ENCODE assay signal across 8 cellular contexts in the genomic region with DNA sequence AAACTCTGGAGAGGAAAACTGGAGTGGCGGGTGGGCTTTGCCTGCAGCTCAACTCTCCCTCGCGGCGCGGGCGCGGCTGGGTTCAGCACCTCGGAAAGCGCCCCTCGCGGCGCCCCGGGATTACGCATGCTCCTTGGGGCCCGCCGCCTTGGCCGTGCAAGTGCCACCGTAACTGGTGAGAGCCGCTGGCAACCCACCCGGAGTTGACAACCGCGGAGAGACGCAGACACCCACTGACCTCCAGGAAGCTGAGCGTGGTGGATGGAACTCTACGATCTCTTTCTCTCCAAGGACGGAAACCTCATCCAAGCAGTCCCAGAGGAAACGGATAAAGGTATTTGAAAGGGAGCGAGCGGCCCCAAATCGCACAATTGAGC. TPM values are rescaled to one million over a fixed set of nuclear protein-coding genes. Genes with fewer than 3 reads are reported as not detected.
DNase-seq lines count a peak whose midpoint lies in the region; ATAC-seq, FAIRE-seq and TF ChIP-seq lines count a peak whose summit lies in the region.

No MANE protein-coding gene starts in this region.

- H3K27ac ChIP-seq in CD8-positive, alpha-beta memory T cell (ENCODE audit: low read depth, low read length), result no peak overlapping the region
- no peak overlapping the region for H3K27ac ChIP-seq in HEK293 (ENCODE audit: extremely low read depth, low read depth, low read length)
- no peak overlapping the region for H3K27ac ChIP-seq in kidney (ENCODE audit: low read depth in 2 of 2, low read length in 2 of 2)

- CTCF ChIA-PET in CD8-positive, alpha-beta memory T cell (lab: Charles Lee), result interaction anchor here (0.8 to 3.2 kb wide), 6 partner anchors 10 to 505 kb away, joined by 4 to 20 read pairs (median 5); no protein-coding TSS in a partner anchor
- CTCF ChIA-PET in HEK293 (lab: Yijun Ruan, JAX), result interaction anchor here (0.6 to 3.4 kb wide), 10 partner anchors 8 to 578 kb away, joined by 3 to 35 read pairs (median 10); no protein-coding TSS in a partner anchor

- H3K36me3 Mint-ChIP-seq in CD8-positive, alpha-beta memory T cell, result no peaks in the 10 kb centered on the region

- no peak for ATAC-seq in HG02981 (IDR thresholded peaks at IDR 0.05; ENCODE audit: unreplicated experiment)

- DNase-seq in CD8-positive, alpha-beta memory T cell, result peak in 3 of 5 donors; percentile 3 to 33 (median 4)
- DNase-seq in SK-N-DZ (ENCODE audit: low spot score) (peak; percentile 69), cardiac fibroblast (ENCODE audit: low read depth in 2 of 2) (peak; percentile 69 to 70), kidney (peak; percentile 81)
- peak; percentile 39 for DNase-seq in stimulated activated CD4-positive, alpha-beta T cell treated with anti-CD3 and anti-CD28 coated beads, Interleukin-1b, Interleukin-23, amount 100 ng/mL, for 48 hours
- no peak for DNase-seq in effector CD4-positive, alpha-beta T cell

- H3K27me3 Mint-ChIP-seq in CD8-positive, alpha-beta memory T cell, result peaks cover 14 to 58% of the 10 kb centered on the region in 2 donors

- no peak overlapping the region for H3K27ac Mint-ChIP-seq in CD8-positive, alpha-beta memory T cell

- FAIRE-seq in kidney (lab: Jason Lieb, UNC), result no peak

- POLR2A ChIA-PET in CD8-positive, alpha-beta memory T cell (lab: Charles Lee), result interaction anchor here (0.7 kb wide), 1 partner anchor 15 kb away, joined by 3 read pairs; no protein-coding TSS in a partner anchor
- POLR2A ChIA-PET in HEK293 (lab: Yijun Ruan, JAX), result no interaction called here

- no peak overlapping the region for H3K4me3 Mint-ChIP-seq in CD8-positive, alpha-beta memory T cell

- H3K9me3 Mint-ChIP-seq in CD8-positive, alpha-beta memory T cell, result peaks cover 0 to 1% (median 0%) of the 10 kb centered on the region in 5 donors

- TF ChIP-seq CTCF in HEK293 (tag by site-specific recombination; IDR thresholded peaks at IDR 0.05) (no peak), cardiac fibroblast (IDR thresholded peaks at IDR 0.05; ENCODE audit: low read depth, low read length) (no peak), kidney (IDR thresholded peaks at IDR 0.05; ENCODE audit: borderline replicate concordance, extremely low read depth, insufficient read depth) (no peak)

- intact Hi-C loops in kidney (cut with DNase I), result no loop called here

- no peak overlapping the region for H3K9ac ChIP-seq in kidney (ENCODE audit: low read length in 2 of 2)

- no peaks in the 10 kb centered on the region for H3K9me3 ChIP-seq in CD8-positive, alpha-beta memory T cell (ENCODE audit: low read length)
- H3K9me3 ChIP-seq in HEK293 (ENCODE audit: control insufficient read depth, insufficient read depth, low read depth, low read length), result no peaks in the 10 kb centered on the region
- no peaks in the 10 kb centered on the region for H3K9me3 ChIP-seq in kidney (ENCODE audit: control insufficient read depth in 1 of 2, low read length in 2 of 2)

- H3K4me1 Mint-ChIP-seq in CD8-positive, alpha-beta memory T cell, result peaks cover 0 to 5% (median 0%) of the 10 kb centered on the region in 3 donors

- no peaks in the 10 kb centered on the region for H3K4me1 ChIP-seq in CD8-positive, alpha-beta memory T cell (ENCODE audit: insufficient read depth, low read length)
- H3K4me1 ChIP-seq in HEK293 (ENCODE audit: control insufficient read depth, insufficient read depth, low read length) (no peaks in the 10 kb centered on the region), kidney (ENCODE audit: control insufficient read depth in 1 of 2, insufficient read depth in 1 of 2, low read depth in 1 of 2, low read length in 2 of 2) (peaks cover 10 to 13% of the 10 kb centered on the region in 2 donors)

- H3K36me3 ChIP-seq in CD8-positive, alpha-beta memory T cell (ENCODE audit: insufficient read depth, low read length), result no peaks in the 10 kb centered on the region
- H3K36me3 ChIP-seq in HEK293 (ENCODE audit: control insufficient read depth in 2 of 2, insufficient read depth in 1 of 2, low read length in 2 of 2), result no peaks in the 10 kb centered on the region
- no peaks in the 10 kb centered on the region for H3K36me3 ChIP-seq in kidney (ENCODE audit: control insufficient read depth in 1 of 2, insufficient read depth in 2 of 2, low read length in 2 of 2)

- peaks cover 26% of the 10 kb centered on the region for H3K27me3 ChIP-seq in CD8-positive, alpha-beta memory T cell (ENCODE audit: insufficient read depth, low read length, poor library complexity, severe bottlenecking)

- no peak overlapping the region for H3K4me3 ChIP-seq in CD8-positive, alpha-beta memory T cell (ENCODE audit: low read length)
- no peak overlapping the region; the same call in 1 of the 2 replicates for H3K4me3 ChIP-seq in HEK293 (ENCODE audit: low read depth, low read length)
- H3K4me3 ChIP-seq in cardiac fibroblast (replicated peaks in 1 of 2; ENCODE audit: low read depth in 2 of 2, low read length in 2 of 2), result peak overlapping the region; percentile 45 to 57
- H3K4me3 ChIP-seq in kidney (ENCODE audit: low read length in 2 of 2), result peak overlapping the region; percentile 51 to 61

TF ChIP-seq in HEK293, 187 proteins besides CTCF, POLR2A, EP300 and RAD21:
- TF ChIP-seq, protein P1, sequence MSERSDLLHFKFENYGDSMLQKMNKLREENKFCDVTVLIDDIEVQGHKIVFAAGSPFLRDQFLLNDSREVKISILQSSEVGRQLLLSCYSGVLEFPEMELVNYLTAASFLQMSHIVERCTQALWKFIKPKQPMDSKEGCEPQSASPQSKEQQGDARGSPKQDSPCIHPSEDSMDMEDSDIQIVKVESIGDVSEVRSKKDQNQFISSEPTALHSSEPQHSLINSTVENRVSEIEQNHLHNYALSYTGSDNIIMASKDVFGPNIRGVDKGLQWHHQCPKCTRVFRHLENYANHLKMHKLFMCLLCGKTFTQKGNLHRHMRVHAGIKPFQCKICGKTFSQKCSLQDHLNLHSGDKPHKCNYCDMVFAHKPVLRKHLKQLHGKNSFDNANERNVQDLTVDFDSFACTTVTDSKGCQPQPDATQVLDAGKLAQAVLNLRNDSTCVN (tag by site-specific recombination; optimal IDR thresholded peaks at IDR 0.05), result peak; percentile 29
- TF ChIP-seq, protein P2, sequence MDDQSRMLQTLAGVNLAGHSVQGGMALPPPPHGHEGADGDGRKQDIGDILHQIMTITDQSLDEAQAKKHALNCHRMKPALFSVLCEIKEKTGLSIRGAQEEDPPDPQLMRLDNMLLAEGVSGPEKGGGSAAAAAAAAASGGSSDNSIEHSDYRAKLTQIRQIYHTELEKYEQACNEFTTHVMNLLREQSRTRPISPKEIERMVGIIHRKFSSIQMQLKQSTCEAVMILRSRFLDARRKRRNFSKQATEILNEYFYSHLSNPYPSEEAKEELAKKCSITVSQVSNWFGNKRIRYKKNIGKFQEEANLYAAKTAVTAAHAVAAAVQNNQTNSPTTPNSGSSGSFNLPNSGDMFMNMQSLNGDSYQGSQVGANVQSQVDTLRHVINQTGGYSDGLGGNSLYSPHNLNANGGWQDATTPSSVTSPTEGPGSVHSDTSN (CRISPR knock-in tag; IDR thresholded peaks at IDR 0.05), result 0 out of 2 replicates have a peak, but pooled peaks have one; percentile 39
- TF ChIP-seq, protein P3, sequence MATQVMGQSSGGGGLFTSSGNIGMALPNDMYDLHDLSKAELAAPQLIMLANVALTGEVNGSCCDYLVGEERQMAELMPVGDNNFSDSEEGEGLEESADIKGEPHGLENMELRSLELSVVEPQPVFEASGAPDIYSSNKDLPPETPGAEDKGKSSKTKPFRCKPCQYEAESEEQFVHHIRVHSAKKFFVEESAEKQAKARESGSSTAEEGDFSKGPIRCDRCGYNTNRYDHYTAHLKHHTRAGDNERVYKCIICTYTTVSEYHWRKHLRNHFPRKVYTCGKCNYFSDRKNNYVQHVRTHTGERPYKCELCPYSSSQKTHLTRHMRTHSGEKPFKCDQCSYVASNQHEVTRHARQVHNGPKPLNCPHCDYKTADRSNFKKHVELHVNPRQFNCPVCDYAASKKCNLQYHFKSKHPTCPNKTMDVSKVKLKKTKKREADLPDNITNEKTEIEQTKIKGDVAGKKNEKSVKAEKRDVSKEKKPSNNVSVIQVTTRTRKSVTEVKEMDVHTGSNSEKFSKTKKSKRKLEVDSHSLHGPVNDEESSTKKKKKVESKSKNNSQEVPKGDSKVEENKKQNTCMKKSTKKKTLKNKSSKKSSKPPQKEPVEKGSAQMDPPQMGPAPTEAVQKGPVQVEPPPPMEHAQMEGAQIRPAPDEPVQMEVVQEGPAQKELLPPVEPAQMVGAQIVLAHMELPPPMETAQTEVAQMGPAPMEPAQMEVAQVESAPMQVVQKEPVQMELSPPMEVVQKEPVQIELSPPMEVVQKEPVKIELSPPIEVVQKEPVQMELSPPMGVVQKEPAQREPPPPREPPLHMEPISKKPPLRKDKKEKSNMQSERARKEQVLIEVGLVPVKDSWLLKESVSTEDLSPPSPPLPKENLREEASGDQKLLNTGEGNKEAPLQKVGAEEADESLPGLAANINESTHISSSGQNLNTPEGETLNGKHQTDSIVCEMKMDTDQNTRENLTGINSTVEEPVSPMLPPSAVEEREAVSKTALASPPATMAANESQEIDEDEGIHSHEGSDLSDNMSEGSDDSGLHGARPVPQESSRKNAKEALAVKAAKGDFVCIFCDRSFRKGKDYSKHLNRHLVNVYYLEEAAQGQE (tag by site-specific recombination; IDR thresholded peaks at IDR 0.05), result peak; percentile 97
- TF ChIP-seq ZNF768 (tag by site-specific recombination; IDR thresholded peaks at IDR 0.05), result no peak

RNA-seq across cellular contexts. Expression of a gene that starts 0.2 kb away (rescaled TPM):
- total RNA-seq in CD8-positive, alpha-beta memory T cell, result not detected
- polyA plus RNA-seq in CD8-positive, alpha-beta memory T cell, result not detected
- polyA plus RNA-seq in SK-N-DZ (2014; cell fraction: cytosol; rRNA removed), result 0.12 TPM in 1 of 2 replicates, not detected in the other
- 0.07 and 0.14 TPM in 2 replicates for polyA plus RNA-seq in SK-N-DZ (2014; cell fraction: nucleus; rRNA removed)
- not detected for total RNA-seq in kidney
- not detected for polyA plus RNA-seq in kidney (ENCODE audit: insufficient read depth, low read depth, low replicate concordance)

RNA-seq across cellular contexts. Expression of a gene that starts 44.2 kb away (rescaled TPM):
- total RNA-seq in CD8-positive, alpha-beta memory T cell, result not detected
- polyA plus RNA-seq in CD8-positive, alpha-beta memory T cell, result not detected
- polyA plus RNA-seq in SK-N-DZ (2014; cell fraction: cytosol; rRNA removed), result 4.6 and 11.2 TPM in 2 replicates
- 3.7 and 7.4 TPM in 2 replicates for polyA plus RNA-seq in SK-N-DZ (2014; cell fraction: nucleus; rRNA removed)
- 2.0 TPM for total RNA-seq in kidney
- polyA plus RNA-seq in kidney (ENCODE audit: insufficient read depth, low read depth, low replicate concordance), result 0.75 TPM

RNA-seq across cellular contexts. Expression of a gene that starts 48.5 kb away (rescaled TPM):
- not detected for total RNA-seq in CD8-positive, alpha-beta memory T cell
- polyA plus RNA-seq in CD8-positive, alpha-beta memory T cell, result not detected
- 0.81 TPM in 1 of 2 replicates, not detected in the other for polyA plus RNA-seq in SK-N-DZ (2014; cell fraction: cytosol; rRNA removed)
- 0.05 and 0.27 TPM in 2 replicates for polyA plus RNA-seq in SK-N-DZ (2014; cell fraction: nucleus; rRNA removed)
- total RNA-seq in kidney, result 0.22 TPM
- polyA plus RNA-seq in kidney (ENCODE audit: insufficient read depth, low read depth, low replicate concordance), result 0.22 TPM

Comparison
In these comparisons a context has a peak if more than half of its experiments do, and no peak if none do; other contexts are left out.
1. H3K4me3 ChIP-seq: peak in cardiac fibroblast (2 of 2) and kidney (2 of 2); none in CD8-positive, alpha-beta memory T cell (single experiment) and HEK293 (single experiment).